In the genomic region with DNA sequence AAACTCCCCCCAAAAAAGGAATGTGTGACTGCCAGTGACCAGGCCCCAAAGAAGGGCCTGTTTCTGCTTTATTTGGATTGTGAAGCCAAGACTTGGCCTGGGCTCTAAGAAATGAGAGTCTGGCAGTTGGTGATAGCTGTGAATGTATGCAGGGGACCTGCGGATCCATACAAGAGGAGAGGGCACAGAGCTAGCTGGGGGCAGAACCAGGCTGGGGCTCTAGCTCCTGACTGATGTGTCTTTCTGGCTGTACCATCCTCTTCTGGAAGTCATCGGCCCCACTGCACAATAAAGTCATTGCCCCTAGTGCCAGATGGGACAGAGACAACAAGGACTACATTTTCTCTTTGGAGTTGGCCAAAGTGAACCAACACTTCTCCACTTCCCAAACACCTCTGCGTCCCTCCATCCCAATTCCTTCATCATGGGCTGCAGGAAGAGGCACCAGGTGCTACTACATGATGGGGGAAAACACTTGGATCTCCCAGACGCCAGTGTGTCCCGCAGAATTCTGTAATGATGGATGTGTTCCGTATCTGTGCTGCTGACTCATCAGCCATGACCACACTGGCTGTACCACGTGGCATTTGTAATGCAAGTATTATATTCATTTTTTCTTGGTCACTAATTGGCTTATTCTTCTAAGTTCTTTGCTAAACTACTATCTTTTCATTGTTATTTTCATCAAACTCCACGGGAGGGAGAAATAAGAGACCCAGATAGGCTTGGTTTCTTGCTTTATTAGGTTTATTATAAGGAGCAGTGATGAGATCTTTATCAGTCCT, we compare ENCODE assay signal across 11 cellular contexts. TPM values are rescaled to one million over a fixed set of nuclear protein-coding genes. Genes with fewer than 3 reads are reported as not detected.
A peak's percentile ranks its signal among the peaks of the same experiment; 100 is the strongest.
DNase-seq lines count a peak whose midpoint lies in the region; ATAC-seq and TF ChIP-seq lines count a peak whose summit lies in the region.
"Had no signal": no experiment of that assay in that cellular context is flagged by ENCODE, and none has a peak within 500 bp of the region (broad histone marks: within the 10 kb centered on the region; RNA-seq: fewer than 3 reads in every experiment).

No MANE protein-coding gene starts in this region.

- no peak overlapping the region for H2AFZ ChIP-seq in mammary epithelial cell (ENCODE audit: low read depth, low read length)

- no peak overlapping the region for H3K27ac ChIP-seq in CD8-positive, alpha-beta T cell (ENCODE audit: low read depth, low read length)
- no peak overlapping the region for H3K27ac ChIP-seq in mammary epithelial cell (ENCODE audit: insufficient read depth, low read depth, low read length)

- CTCF ChIA-PET in CD8-positive, alpha-beta T cell (lab: Charles Lee): no interaction called here
- CTCF ChIA-PET in mammary epithelial cell (lab: Charles Lee; ENCODE audit: low non-redundant PET): no interaction called here

- 53% methylated on average over 8 of the region's 8 CpGs for WGBS in mammary epithelial cell (ENCODE audit: low coverage, missing lambda C conversion rate)

- no peaks in the 10 kb centered on the region for H4K20me1 ChIP-seq in mammary epithelial cell (ENCODE audit: insufficient read depth, low read length)

- H3K27me3 ChIP-seq in CD8-positive, alpha-beta T cell (ENCODE audit: insufficient read depth, low read length): no peaks in the 10 kb centered on the region
- no peaks in the 10 kb centered on the region for H3K27me3 ChIP-seq in mammary epithelial cell (ENCODE audit: insufficient read depth, low read length)

- H3K4me1 ChIP-seq in CD8-positive, alpha-beta T cell (ENCODE audit: insufficient read depth, low read length): no peaks in the 10 kb centered on the region
- H3K4me1 ChIP-seq in mammary epithelial cell (ENCODE audit: insufficient read depth, low read length): peaks cover 19% of the 10 kb centered on the region

- H3K9me3 ChIP-seq in CD8-positive, alpha-beta T cell (ENCODE audit: low read length): no peaks in the 10 kb centered on the region
- H3K9me3 ChIP-seq in mammary epithelial cell (replicated peaks; ENCODE audit: insufficient read depth, low read length): no peaks in the 10 kb centered on the region

- no peak overlapping the region for H3K4me2 ChIP-seq in mammary epithelial cell (ENCODE audit: insufficient read depth, low read depth, low read length)

- no peak overlapping the region for H3K9ac ChIP-seq in mammary epithelial cell (ENCODE audit: insufficient read depth, low read length)

- no peak for DNase-seq in CD8-positive, alpha-beta T cell
- DNase-seq in M059J (ENCODE audit: low read depth): peak; percentile 77
- DNase-seq in mammary epithelial cell: peak; percentile 54
- DNase-seq in myocyte (ENCODE audit: low read depth): peak; percentile 83
- DNase-seq in GM19238 (ENCODE audit: insufficient read length, low spot score): no peak
- DNase-seq in T-helper 2 cell: no peak
- no peak for DNase-seq in NCI-H2107 (lab: John Stamatoyannopoulos, UW)
- no peak for DNase-seq in 8988T
- DNase-seq: stimulated activated naive CD4-positive, alpha-beta T cell had no signal

- peaks cover 30% of the 10 kb centered on the region for H3K36me3 ChIP-seq in CD8-positive, alpha-beta T cell (ENCODE audit: insufficient read depth, low read length)
- H3K36me3 ChIP-seq in mammary epithelial cell (ENCODE audit: insufficient read depth, low read length): peaks cover 17% of the 10 kb centered on the region

- peaks cover 47% of the 10 kb centered on the region for H3K36me3 Mint-ChIP-seq in CD8-positive, alpha-beta T cell

- ATAC-seq in CD8-positive, alpha-beta T cell: no peak

- in situ Hi-C loops in mammary epithelial cell (cut with MboI; ENCODE audit: low sequenced_read_pairs in 2 of 2): no loop called here

- dilution Hi-C loops in mammary epithelial cell (cut with HindIII; ENCODE audit: low sequenced_read_pairs): no loop called here

- intact Hi-C loops in CD8-positive, alpha-beta T cell (cut with DNase I, micrococcal nuclease): no loop called here
- intact Hi-C loops in mammary epithelial cell (cut with micrococcal nuclease): no loop called here

- H3K4me3 ChIP-seq in CD8-positive, alpha-beta T cell (ENCODE audit: low read depth, low read length): no peak overlapping the region
- H3K4me3 ChIP-seq in mammary epithelial cell (replicated peaks in 1 of 3; ENCODE audit: insufficient read depth in 1 of 3, low read depth in 2 of 3, low read length in 3 of 3): no peak overlapping the region
- H3K4me3 ChIP-seq: lung had no signal

- H3K27me3 Mint-ChIP-seq in CD8-positive, alpha-beta T cell (ENCODE audit: low read depth): no peaks in the 10 kb centered on the region

- no peak overlapping the region for H3K4me3 Mint-ChIP-seq in CD8-positive, alpha-beta T cell
- H3K4me3 Mint-ChIP-seq: T-helper 1 cell treated with Interleukin-12 subunit alpha and Interleukin-12 subunit beta and Interleukin-4 antibody, amounts not matched to agents 30 μg/mL and 1 μg/mL, for 36 hours had no signal

- no peaks in the 10 kb centered on the region for H3K4me1 Mint-ChIP-seq in CD8-positive, alpha-beta T cell (ENCODE audit: low read depth)

- no peaks in the 10 kb centered on the region for H3K79me2 ChIP-seq in mammary epithelial cell (ENCODE audit: insufficient read depth, low read length)

- BruUV-seq in mammary epithelial cell (replicated peaks; lab: Mats Ljungman, UMichigan): no TSS peak

- no peak for TF ChIP-seq CTCF in CD8-positive, alpha-beta T cell (IDR thresholded peaks at IDR 0.05)
- TF ChIP-seq CTCF in mammary epithelial cell (conservative IDR thresholded peaks at IDR 0.05 in 1 of 2, IDR thresholded peaks at IDR 0.05 in 1 of 2; ENCODE audit: extremely low read depth in 1 of 2, insufficient read depth in 1 of 2, low read depth in 1 of 2, low read length in 2 of 2): no peak

- H3K9me3 Mint-ChIP-seq in CD8-positive, alpha-beta T cell: no peaks in the 10 kb centered on the region
- H3K9me3 Mint-ChIP-seq: T-helper 1 cell treated with Interleukin-12 subunit alpha and Interleukin-12 subunit beta and Interleukin-4 antibody, amounts not matched to agents 30 μg/mL and 1 μg/mL, for 36 hours had no signal

- peak overlapping the region; percentile 5 for H3K27ac Mint-ChIP-seq in CD8-positive, alpha-beta T cell
- H3K27ac Mint-ChIP-seq: T-helper 1 cell treated with Interleukin-12 subunit alpha and Interleukin-12 subunit beta and Interleukin-4 antibody, amounts not matched to agents 30 μg/mL and 1 μg/mL, for 36 hours had no signal

- POLR2A ChIA-PET in CD8-positive, alpha-beta T cell (lab: Charles Lee): no interaction called here

RNA-seq across cellular contexts. Expression of gene PLA2G4F, which starts 1.7 kb away (rescaled TPM):
- not detected for total RNA-seq in CD8-positive, alpha-beta T cell
- total RNA-seq in M059J (2014; rRNA removed; shearing (Covaris generic)): not detected in 2 replicates
- total RNA-seq in mammary epithelial cell: 1 to 10 TPM in 1 of 2 donors, under 1 TPM in 1; 0.71 to 2.0 TPM
- polyA plus RNA-seq in mammary epithelial cell: 0.17 TPM
- not detected for polyA minus RNA-seq in mammary epithelial cell
- not detected in 2 replicates for total RNA-seq in myocyte
- polyA plus RNA-seq in myocyte (2012): not detected

RNA-seq across cellular contexts. Expression of gene VPS39, which starts 49.9 kb away (rescaled TPM):
- total RNA-seq in CD8-positive, alpha-beta T cell: 10 to 100 TPM; 81.5 to 82.9 TPM
- 23.5 and 31.5 TPM in 2 replicates for total RNA-seq in M059J (2014; rRNA removed; shearing (Covaris generic))
- 10 to 100 TPM; 49.6 to 52.8 TPM for total RNA-seq in mammary epithelial cell
- polyA plus RNA-seq in mammary epithelial cell: 25.4 TPM
- 24.1 TPM for polyA minus RNA-seq in mammary epithelial cell
- total RNA-seq in myocyte: 38.6 and 52.6 TPM in 2 replicates
- 53.2 TPM for polyA plus RNA-seq in myocyte (2012)

Comparison
In these comparisons a context has a peak if more than half of its experiments do, and no peak if none do; other contexts are left out.
1. DNase-seq: peak in M059J (single experiment), mammary epithelial cell (single experiment) and myocyte (single experiment); none in CD8-positive, alpha-beta T cell (0 of 7), GM19238 (single experiment), T-helper 2 cell (0 of 5), NCI-H2107 (single experiment) and 8988T (single experiment).